In genomic region chr16:70691223-70692129, GRCh38 we compare ENCODE assay signal across 8 cellular contexts. TPM values are rescaled to one million over a fixed set of nuclear protein-coding genes. Genes with fewer than 3 reads are reported as not detected.
DNase-seq lines count a peak whose midpoint lies in the region; ATAC-seq and TF ChIP-seq lines count a peak whose summit lies in the region.

No MANE protein-coding gene starts in this region.

- no peaks in the 10 kb centered on the region for H3K79me2 ChIP-seq in osteoblast (ENCODE audit: insufficient read depth, low read length)

- H3K27ac ChIP-seq in SJCRH30 (peak overlapping the region; percentile 37), osteoblast (ENCODE audit: low read depth, low read length) (peak overlapping the region; percentile 92)

- H2AFZ ChIP-seq in osteoblast (ENCODE audit: low read length): no peak overlapping the region

- POLR2A ChIA-PET in activated CD8-positive, alpha-beta T cell treated with anti-CD3 and anti-CD28 coated beads, Interleukin-2, amount 10 ng/mL, durations not matched to agents 7 days and 5 days (lab: Charles Lee): interaction anchor here (1.6 kb wide), 1 partner anchor 45 kb away, joined by 6 read pairs; no protein-coding TSS in a partner anchor

- DNase-seq in AG10803 (ENCODE audit: low read depth) (peak; percentile 100), SJCRH30 (peak; percentile 44 to 51), foreskin fibroblast (peak; percentile 95 to 97), osteoblast (ENCODE audit: insufficient read length, low spot score, missing footprints) (peak; percentile 100), T-helper 2 cell (no peak), NCI-H2081 treated with DMSO at 0.1 percent for 48 hours (lab: John Stamatoyannopoulos, UW) (no peak), NAMALWA (ENCODE audit: low spot score) (no peak)
- no peak for DNase-seq in activated CD8-positive, alpha-beta T cell treated with anti-CD3 and anti-CD28 coated beads, Interleukin-2, amount 10 ng/mL, durations not matched to agents 7 days and 5 days

- H3K4me1 Mint-ChIP-seq in activated CD8-positive, alpha-beta T cell treated with anti-CD3 and anti-CD28 coated beads, Interleukin-2, amount 10 ng/mL, durations not matched to agents 7 days and 5 days (ENCODE audit: low read depth): peaks cover 31% of the 10 kb centered on the region

- H3K9me3 Mint-ChIP-seq in activated CD8-positive, alpha-beta T cell treated with anti-CD3 and anti-CD28 coated beads, Interleukin-2, amount 10 ng/mL, durations not matched to agents 7 days and 5 days (ENCODE audit: insufficient read depth): no peaks in the 10 kb centered on the region

- no peak overlapping the region for H3K4me2 ChIP-seq in osteoblast (ENCODE audit: insufficient read depth, low read length)

- ATAC-seq in activated CD8-positive, alpha-beta T cell treated with anti-CD3 and anti-CD28 coated beads, Interleukin-2, amount 10 ng/mL, durations not matched to agents 7 days and 5 days: no peak

- H3K9me3 ChIP-seq in SJCRH30 (replicated peaks): no peaks in the 10 kb centered on the region
- no peaks in the 10 kb centered on the region for H3K9me3 ChIP-seq in osteoblast (ENCODE audit: low read depth, low read length)

- H3K27me3 Mint-ChIP-seq in activated CD8-positive, alpha-beta T cell treated with anti-CD3 and anti-CD28 coated beads, Interleukin-2, amount 10 ng/mL, durations not matched to agents 7 days and 5 days (ENCODE audit: low read depth): peaks cover 2% of the 10 kb centered on the region

- no peaks in the 10 kb centered on the region for H3K36me3 ChIP-seq in SJCRH30
- H3K36me3 ChIP-seq in osteoblast (ENCODE audit: insufficient read depth, low read length): no peaks in the 10 kb centered on the region

- H3K4me3 Mint-ChIP-seq in activated CD8-positive, alpha-beta T cell treated with anti-CD3 and anti-CD28 coated beads, Interleukin-2, amount 10 ng/mL, durations not matched to agents 7 days and 5 days: no peak overlapping the region

- H3K27ac Mint-ChIP-seq in activated CD8-positive, alpha-beta T cell treated with anti-CD3 and anti-CD28 coated beads, Interleukin-2, amount 10 ng/mL, durations not matched to agents 7 days and 5 days: no peak overlapping the region

- H3K27me3 ChIP-seq in SJCRH30 (no peaks in the 10 kb centered on the region), osteoblast (ENCODE audit: insufficient read depth, low read length) (no peaks in the 10 kb centered on the region)

- H3K4me1 ChIP-seq in SJCRH30: peaks cover 96% of the 10 kb centered on the region
- peaks cover 49% of the 10 kb centered on the region for H3K4me1 ChIP-seq in osteoblast (ENCODE audit: insufficient read depth, low read length)

- no peak overlapping the region for H3K4me3 ChIP-seq in AG10803 (ENCODE audit: low read length)
- H3K4me3 ChIP-seq in SJCRH30: no peak overlapping the region
- no peak overlapping the region for H3K4me3 ChIP-seq in foreskin fibroblast (ENCODE audit: low read depth in 1 of 2, low read length in 2 of 2)
- H3K4me3 ChIP-seq in osteoblast (ENCODE audit: insufficient read depth, low read length): no peak overlapping the region

- CTCF ChIA-PET in activated CD8-positive, alpha-beta T cell treated with anti-CD3 and anti-CD28 coated beads, Interleukin-2, amount 10 ng/mL, durations not matched to agents 7 days and 5 days (lab: Charles Lee): no interaction called here

- H4K20me1 ChIP-seq in osteoblast (ENCODE audit: insufficient read depth, low read length): no peaks in the 10 kb centered on the region

- H3K36me3 Mint-ChIP-seq in activated CD8-positive, alpha-beta T cell treated with anti-CD3 and anti-CD28 coated beads, Interleukin-2, amount 10 ng/mL, durations not matched to agents 7 days and 5 days (ENCODE audit: low read depth): peaks cover 3% of the 10 kb centered on the region

- no peak for TF ChIP-seq CTCF in AG10803 (conservative IDR thresholded peaks at IDR 0.05; ENCODE audit: low read length)
- no peak for TF ChIP-seq CTCF in foreskin fibroblast (IDR thresholded peaks at IDR 0.05; ENCODE audit: low read depth, low read length)
- TF ChIP-seq CTCF in osteoblast (IDR thresholded peaks at IDR 0.05; ENCODE audit: extremely low read depth, low read depth, low read length): no peak

RNA-seq across cellular contexts. Expression of gene MTSS2, which starts 5.6 kb away (rescaled TPM):
- total RNA-seq in SJCRH30 (2014; rRNA removed; shearing (Covaris generic)): 24.6 and 27.4 TPM in 2 replicates
- total RNA-seq in osteoblast: 54.2 and 56.5 TPM in 2 replicates
- total RNA-seq in activated CD8-positive, alpha-beta T cell treated with anti-CD3 and anti-CD28 coated beads, Interleukin-2, amount 10 ng/mL, durations not matched to agents 7 days and 5 days: 1 to 10 TPM; 5.7 to 6.0 TPM

RNA-seq across cellular contexts. Expression of gene IL34, which starts 45.1 kb away (rescaled TPM):
- total RNA-seq in SJCRH30 (2014; rRNA removed; shearing (Covaris generic)): 0.61 and 0.75 TPM in 2 replicates
- 5.6 and 9.4 TPM in 2 replicates for total RNA-seq in osteoblast
- total RNA-seq in activated CD8-positive, alpha-beta T cell treated with anti-CD3 and anti-CD28 coated beads, Interleukin-2, amount 10 ng/mL, durations not matched to agents 7 days and 5 days: under 1 TPM; 0.13 to 0.42 TPM

Comparison
In these comparisons a context has a peak if more than half of its experiments do, and no peak if none do; other contexts are left out.
1. DNase-seq: peak in AG10803 (single experiment), SJCRH30 (2 of 2), foreskin fibroblast (2 of 2) and osteoblast (single experiment); none in T-helper 2 cell (0 of 5), NCI-H2081 treated with DMSO at 0.1 percent for 48 hours (single experiment), activated CD8-positive, alpha-beta T cell treated with anti-CD3 and anti-CD28 coated beads, Interleukin-2, amount 10 ng/mL, durations not matched to agents 7 days and 5 days (single experiment) and NAMALWA (single experiment).